8 cellular contexts compared by ENCODE assay signal in the genomic region with DNA sequence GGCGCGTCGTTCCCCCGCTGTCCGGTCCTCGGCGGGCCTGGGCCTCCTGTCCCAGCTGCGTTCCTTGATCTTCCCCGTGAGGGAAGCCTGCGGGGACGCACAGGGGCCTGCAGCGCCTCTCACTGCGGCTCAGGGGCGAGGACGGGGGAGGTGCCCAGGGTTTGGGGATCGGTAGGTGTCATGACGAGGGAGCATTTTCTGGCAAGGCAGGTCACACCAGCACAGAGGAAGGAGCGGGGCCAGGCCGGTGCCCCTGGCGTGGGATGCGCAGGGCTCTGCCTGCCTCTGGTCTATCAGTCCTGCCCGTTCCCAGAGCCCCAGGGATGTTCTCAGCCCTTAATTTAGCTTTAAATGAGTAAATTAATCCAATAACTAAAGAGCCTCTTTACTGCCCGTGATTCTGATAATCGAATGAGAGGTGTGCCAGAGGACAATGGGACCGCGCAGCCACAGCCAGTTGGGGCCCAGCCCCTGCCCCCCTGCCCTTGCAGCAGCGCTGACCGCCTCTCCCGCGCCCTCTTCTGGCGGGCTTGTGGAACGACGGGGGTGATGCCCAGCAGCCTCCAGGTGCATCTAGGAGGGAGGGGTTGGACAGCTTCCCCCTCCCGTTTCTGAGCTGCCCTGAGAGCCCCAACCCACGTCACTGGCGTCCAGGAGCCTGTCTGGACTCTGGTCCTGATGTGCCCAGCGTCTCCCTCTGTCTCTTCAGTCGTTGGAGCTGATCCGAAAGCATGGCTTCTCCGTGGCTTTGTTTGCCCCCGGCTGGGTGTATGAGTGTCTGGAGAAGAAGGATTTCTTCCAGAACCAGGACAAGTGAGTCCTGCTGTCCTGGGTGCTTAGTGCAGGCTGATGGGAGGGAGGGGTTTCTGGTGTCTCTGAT. TPM values are rescaled to one million over a fixed set of nuclear protein-coding genes. Genes with fewer than 3 reads are reported as not detected.
DNase-seq lines count a peak whose midpoint lies in the region; ATAC-seq, FAIRE-seq and TF ChIP-seq lines count a peak whose summit lies in the region.

No MANE protein-coding gene starts in this region.

- intact Hi-C loops in PC-9 (cut with micrococcal nuclease; ENCODE audit: unreplicated experiment) (loop anchor here (1.0 to 2.0 kb wide), 2 partner anchors 36 to 96 kb away; no protein-coding TSS in a partner anchor), left cardiac atrium (cut with DNase I) (loop anchor here in 1 of 2 donors (5.0 kb wide), 1 partner anchor 35 kb away; no protein-coding TSS in a partner anchor)

- DNase-seq in ACHN = peak; percentile 44
- DNase-seq in GM12892 (ENCODE audit: insufficient read length) = peak; percentile 71
- DNase-seq in PC-9 = peak in 1 of 2 experiments; percentile 61
- peak; percentile 56 for DNase-seq in activated naive CD4-positive, alpha-beta T cell treated with Interleukin-2 at 50 U/mL for 16 hours
- peak; percentile 52 for DNase-seq in left cardiac atrium
- peak; percentile 35 to 38 for DNase-seq in stimulated activated CD4-positive, alpha-beta T cell treated with anti-CD3 and anti-CD28 coated beads, Interleukin-15, amount 100 ng/mL, for 1 hour (ENCODE audit: low read depth in 1 of 2, low spot score in 1 of 2)
- DNase-seq in GM19240 (ENCODE audit: insufficient read length, low spot score) = no peak

- TF ChIP-seq CTCF in PC-9 (conservative IDR thresholded peaks at IDR 0.05) = peak; percentile 80

- CTCF ChIA-PET in PC-9 (lab: Charles Lee) = interaction anchor here (0.5 to 1.1 kb wide), 6 partner anchors 8 to 321 kb away, joined by 3 to 11 read pairs (median 4); a partner anchor contains a TSS

- H3F3A ChIP-seq in PC-9 (ENCODE audit: insufficient read depth, low read depth) = no peaks in the 10 kb centered on the region

- H2AFZ ChIP-seq in PC-9 = no peak overlapping the region

- ATAC-seq in left cardiac atrium (peak; percentile 41 to 48), GM18519 (IDR thresholded peaks at IDR 0.05; ENCODE audit: low FRiP score, unreplicated experiment) (no peak)

- no peak overlapping the region for H3K4me2 ChIP-seq in PC-9

- H3K27me3 ChIP-seq in PC-9 (ENCODE audit: insufficient read depth, low read depth) = no peaks in the 10 kb centered on the region

- H3K79me2 ChIP-seq in PC-9 (ENCODE audit: low read depth) = no peaks in the 10 kb centered on the region

- no peaks in the 10 kb centered on the region for H3K36me3 ChIP-seq in PC-9 (ENCODE audit: low read depth)

- H3K4me1 ChIP-seq in PC-9 (replicated peaks; ENCODE audit: insufficient read depth) = no peaks in the 10 kb centered on the region

- no peaks in the 10 kb centered on the region for H3K9me2 ChIP-seq in PC-9 (ENCODE audit: insufficient read depth)

- peak; percentile 64 for FAIRE-seq in GM12892 (lab: Jason Lieb, UNC)

- no TSS peak for BruUV-seq in PC-9 (replicated peaks; lab: Mats Ljungman, UMichigan)

- no peaks in the 10 kb centered on the region for H3K9me3 ChIP-seq in PC-9 (ENCODE audit: insufficient read depth, low read depth)

- H4K20me1 ChIP-seq in PC-9 (ENCODE audit: insufficient read depth) = no peaks in the 10 kb centered on the region

- no peak overlapping the region for H3K4me3 ChIP-seq in PC-9

- POLR2A ChIA-PET in PC-9 (lab: Charles Lee; ENCODE audit: unreplicated experiment) = no interaction called here

- H3K27ac ChIP-seq in PC-9 = no peak overlapping the region

- TF ChIP-seq POLR2A in GM12892 (IDR thresholded peaks at IDR 0.05; ENCODE audit: low read depth, low read length) = no peak

- in situ Hi-C loops in ACHN (cut with HindIII; ENCODE audit: low pct_ligation_motif_present, low pct_unique_long_range_greater_than_20kb, low sequenced_read_pairs) = no loop called here

RNA-seq across cellular contexts. Expression of a gene that starts 7.9 kb away (rescaled TPM):
- 16.5 TPM for polyA plus RNA-seq in GM12892 (2012; ENCODE audit: missing spikeins)
- total RNA-seq in PC-9 (2021) (15.7 and 19.5 TPM in 2 replicates), left cardiac atrium (10 to 100 TPM; 34.5 to 47.5 TPM)

RNA-seq across cellular contexts. Expression of a gene that starts 58.6 kb away (rescaled TPM):
- polyA plus RNA-seq in GM12892 (2012; ENCODE audit: missing spikeins) = 0.08 TPM
- total RNA-seq in PC-9 (2021) (3.4 and 3.9 TPM in 2 replicates), left cardiac atrium (100 to 1,000 TPM; 377 to 765 TPM)

Comparison
In these comparisons a context has a peak if more than half of its experiments do, and no peak if none do; other contexts are left out.
1. RNA of a gene that starts 58.6 kb away (total RNA-seq): 377 to 765 TPM in left cardiac atrium; 3.4 to 3.9 TPM in PC-9; every median in the first group is over 10 times any median in the second.